35 cellular contexts compared by ENCODE assay signal in the genomic region with DNA sequence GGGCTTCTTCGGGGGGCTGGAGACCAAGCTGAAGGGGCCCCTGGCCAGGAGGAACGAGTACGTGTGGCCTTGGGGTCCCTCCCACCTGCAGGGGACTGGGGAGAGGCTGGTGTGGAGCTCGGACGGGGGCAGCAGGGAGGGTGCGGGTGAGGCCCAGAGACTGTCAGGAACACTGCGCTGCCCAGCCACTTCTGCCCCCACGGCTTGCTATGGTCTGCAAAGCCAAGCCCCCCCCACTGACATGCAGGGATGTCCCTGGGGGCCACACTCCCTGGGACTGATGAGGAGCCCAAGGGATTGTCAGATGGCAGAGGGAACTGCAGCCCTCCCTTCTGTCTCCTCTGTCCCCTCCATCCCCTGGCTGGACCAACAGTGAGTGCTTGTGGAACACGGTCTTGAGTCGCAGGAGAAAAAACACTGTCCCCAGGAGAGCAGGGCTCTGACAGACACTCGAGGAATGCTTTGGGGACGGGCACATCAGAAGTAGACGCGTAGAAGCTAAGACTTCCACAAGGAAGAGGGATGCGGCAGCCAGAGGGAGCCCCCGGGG. TPM values are rescaled to one million over a fixed set of nuclear protein-coding genes. Genes with fewer than 3 reads are reported as not detected.
"Had no signal": no experiment of that assay in that cellular context is flagged by ENCODE, and none has a peak within 500 bp of the region (broad histone marks: within the 10 kb centered on the region; RNA-seq: fewer than 3 reads in every experiment).

No MANE protein-coding gene starts in this region.

- H3K4me3 Mint-ChIP-seq: activated B cell treated with CpG ODN at 0.5 μM for 24 hours; activated CD4-positive, alpha-beta memory T cell treated with anti-CD3 and anti-CD28 coated beads for 36 hours; activated naive CD8-positive, alpha-beta T cell treated with anti-CD3 and anti-CD28 coated beads for 36 hours; activated T-cell treated with anti-CD3 and anti-CD28 coated beads, Interleukin-2, amount 50 U/mL, for 72 hours; activated T-helper 17 cell treated with anti-CD3 and anti-CD28 coated beads, Interleukin-2, amount 50 U/mL, for 72 hours; central memory CD8-positive, alpha-beta T cell; T-cell; T-helper 17 cell had no signal

- H3K27ac Mint-ChIP-seq: activated B cell treated with CpG ODN at 0.5 μM for 24 hours; activated CD4-positive, alpha-beta memory T cell treated with anti-CD3 and anti-CD28 coated beads for 36 hours; activated naive CD8-positive, alpha-beta T cell treated with anti-CD3 and anti-CD28 coated beads for 36 hours; activated T-cell treated with anti-CD3 and anti-CD28 coated beads, Interleukin-2, amount 50 U/mL, for 72 hours; activated T-helper 17 cell treated with anti-CD3 and anti-CD28 coated beads, Interleukin-2, amount 50 U/mL, for 72 hours; T-cell; T-helper 17 cell had no signal

- H3K4me1 Mint-ChIP-seq: activated T-helper 17 cell treated with anti-CD3 and anti-CD28 coated beads, Interleukin-2, amount 50 U/mL, for 72 hours; central memory CD8-positive, alpha-beta T cell; T-helper 17 cell had no signal

- H3K9ac ChIP-seq: KMS-11 had no signal

- H3K27ac ChIP-seq: brain microvascular endothelial cell, cardiac muscle cell, KMS-11, Peyer's patch, VCaP had no signal

- H3K27me3 Mint-ChIP-seq: activated CD4-positive, alpha-beta memory T cell treated with anti-CD3 and anti-CD28 coated beads for 36 hours; activated naive CD8-positive, alpha-beta T cell treated with anti-CD3 and anti-CD28 coated beads for 36 hours; activated T-helper 17 cell treated with anti-CD3 and anti-CD28 coated beads, Interleukin-2, amount 50 U/mL, for 72 hours; central memory CD8-positive, alpha-beta T cell; T-cell; T-helper 17 cell had no signal

- H3K4me1 ChIP-seq: Peyer's patch had no signal

- H3K4me2 ChIP-seq: KMS-11 had no signal

- H3K9me3 Mint-ChIP-seq: activated B cell treated with CpG ODN at 0.5 μM for 24 hours; activated CD4-positive, alpha-beta memory T cell treated with anti-CD3 and anti-CD28 coated beads for 36 hours; activated naive CD8-positive, alpha-beta T cell treated with anti-CD3 and anti-CD28 coated beads for 36 hours; activated T-cell treated with anti-CD3 and anti-CD28 coated beads, Interleukin-2, amount 50 U/mL, for 72 hours; activated T-helper 17 cell treated with anti-CD3 and anti-CD28 coated beads, Interleukin-2, amount 50 U/mL, for 72 hours; central memory CD8-positive, alpha-beta T cell; T-cell had no signal

- H3K36me3 ChIP-seq: cardiac muscle cell had no signal

- H3K4me3 ChIP-seq: cardiac muscle cell, Peyer's patch had no signal

- H3K36me3 Mint-ChIP-seq: activated naive CD8-positive, alpha-beta T cell treated with anti-CD3 and anti-CD28 coated beads for 36 hours had no signal

- H3K9me3 ChIP-seq: Peyer's patch had no signal

- H3K27me3 ChIP-seq: cardiac muscle cell, Peyer's patch had no signal

- DNase-seq: activated B cell treated with CpG ODN at 0.5 μM for 24 hours; activated CD4-positive, alpha-beta memory T cell treated with anti-CD3 and anti-CD28 coated beads for 36 hours; activated CD4-positive, alpha-beta T cell treated with anti-CD3 and anti-CD28 coated beads for 4 hours; activated CD4-positive, alpha-beta T cell treated with anti-CD3 and anti-CD28 coated beads, Interleukin-2, amount 50 U/mL, for 1 hour; activated CD4-positive, CD25-positive, alpha-beta regulatory T cell treated with anti-CD3 and anti-CD28 coated beads, Interleukin-2, amount 50 U/mL, for 72 hours; activated CD8-positive, alpha-beta memory T cell treated with anti-CD3 and anti-CD28 coated beads, Interleukin-2, amount 50 U/mL, for 4 hours; activated effector memory CD4-positive, alpha-beta T cell treated with anti-CD3 and anti-CD28 coated beads, Interleukin-2, amount 50 U/mL, for 16 hours; activated naive CD4-positive, alpha-beta T cell treated with Interleukin-2 at 50 U/mL for 16 hours; activated naive CD8-positive, alpha-beta T cell treated with anti-CD3 and anti-CD28 coated beads for 36 hours; activated T-cell treated with anti-CD3 and anti-CD28 coated beads for 4 hours; activated T-cell treated with anti-CD3 and anti-CD28 coated beads, Interleukin-2, amount 50 U/mL, for 72 hours; amniotic stem cell; aorta; brain microvascular endothelial cell; NCI-H1092 treated with DMSO at 0.1 percent for 48 hours; NCI-H1417 treated with DMSO at 0.1 percent for 48 hours; NCI-H187 treated with DMSO at 0.1 percent for 48 hours; NCI-H2081 treated with DMSO at 0.1 percent for 48 hours; NCI-H226; NCI-H446 treated with DMSO at 0.1 percent for 48 hours; NCI-H524 treated with DMSO at 0.1 percent for 48 hours; PC-3; Peyer's patch; RPMI8226; SIG-M5; T-helper 17 cell had no signal

RNA-seq across cellular contexts. Expression of a gene that starts 34.6 kb away (rescaled TPM):
- total RNA-seq: activated B cell treated with CpG ODN at 0.5 μM for 24 hours; activated CD4-positive, alpha-beta memory T cell treated with anti-CD3 and anti-CD28 coated beads for 36 hours; activated naive CD8-positive, alpha-beta T cell treated with anti-CD3 and anti-CD28 coated beads for 36 hours; activated T-cell treated with anti-CD3 and anti-CD28 coated beads, Interleukin-2, amount 50 U/mL, for 72 hours; cardiac muscle cell; chondrocyte; LHCN-M2; PC-3; Peyer's patch; SK-MEL-5; T-cell; T-helper 17 cell had no signal
- polyA plus RNA-seq: aorta, cardiac muscle cell had no signal
